ENCODE assay signal across 12 cellular contexts in the genomic region with DNA sequence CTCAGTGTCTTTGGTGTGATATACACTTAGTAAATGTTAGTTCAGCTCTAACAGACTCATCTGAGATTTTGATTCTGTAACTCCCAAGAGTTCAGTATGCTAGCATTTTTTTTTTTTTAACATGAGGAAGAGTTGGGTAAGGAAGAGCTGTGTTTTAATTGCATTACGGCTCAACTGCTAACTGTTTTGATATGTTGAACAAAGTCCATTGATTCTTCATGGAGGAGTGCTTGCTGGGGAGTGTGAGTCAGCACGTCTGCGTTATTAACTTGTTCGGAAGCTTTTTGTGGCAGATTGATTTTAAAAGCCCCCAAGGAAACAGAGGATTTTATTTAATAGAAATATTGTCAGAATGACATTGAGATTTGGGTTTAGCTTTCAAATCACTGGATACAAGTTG. TPM values are rescaled to one million over a fixed set of nuclear protein-coding genes. Genes with fewer than 3 reads are reported as not detected.
DNase-seq lines count a peak whose midpoint lies in the region; ATAC-seq and TF ChIP-seq lines count a peak whose summit lies in the region.
"Had no signal": no experiment of that assay in that cellular context is flagged by ENCODE, and none has a peak within 500 bp of the region (broad histone marks: within the 10 kb centered on the region; RNA-seq: fewer than 3 reads in every experiment).

No MANE protein-coding gene starts in this region.

- peak overlapping the region; percentile 86 for H3K27ac Mint-ChIP-seq in MCF 10A (ENCODE audit: low read depth, unreplicated experiment)

- no peak for TF ChIP-seq CTCF in MCF 10A (IDR thresholded peaks at IDR 0.05; ENCODE audit: unreplicated experiment)
- no peak for TF ChIP-seq CTCF in psoas muscle (IDR thresholded peaks at IDR 0.05)

- peaks cover 35% of the 10 kb centered on the region for H3K4me1 Mint-ChIP-seq in MCF 10A (ENCODE audit: insufficient read depth, unreplicated experiment)

- H3K27ac ChIP-seq in BLaER1 treated with 17β-estradiol and CSF1 and Interleukin-3, amounts not matched to agents 10 nM and 100 nM, result peak overlapping the region in 6 of 11 experiments; percentile 26 to 62 (median 41); a peak in 5 of 22 replicates
- H3K27ac ChIP-seq in muscle layer of duodenum (ENCODE audit: low read length), result peak overlapping the region; percentile 56
- H3K27ac ChIP-seq in psoas muscle, result no peak overlapping the region
- H3K27ac ChIP-seq: testis had no signal

- DNase-seq in HT-29 (ENCODE audit: low spot score) (peak; percentile 66), MCF 10A (ENCODE audit: unreplicated experiment) (peak; percentile 34), dermis blood vessel endothelial cell (no peak), glomerular visceral epithelial cell (ENCODE audit: extremely low spot score) (no peak), psoas muscle (no peak)
- DNase-seq: DMS 273 treated with DMSO at 0.1 percent for 48 hours, NCI-H526, testis had no signal

- peaks cover 0 to 12% (median 0%) of the 10 kb centered on the region in 11 experiments; a peak in 2 of 22 replicates for H4K20me1 ChIP-seq in BLaER1 treated with 17β-estradiol and CSF1 and Interleukin-3, amounts not matched to agents 10 nM and 100 nM

- H3K36me3 ChIP-seq in BLaER1 treated with 17β-estradiol and CSF1 and Interleukin-3, amounts not matched to agents 10 nM and 100 nM, result peaks cover 0 to 21% (median 0%) of the 10 kb centered on the region in 11 experiments; a peak in 7 of 22 replicates
- H3K36me3 ChIP-seq in muscle layer of duodenum (ENCODE audit: control insufficient read depth in 1 of 2, insufficient read depth in 2 of 2, low read length in 2 of 2) (no peaks in the 10 kb centered on the region), psoas muscle (ENCODE audit: insufficient read depth in 1 of 2, low read depth in 1 of 2) (peaks cover 0 to 2% of the 10 kb centered on the region in 2 donors)

- H3K4me1 ChIP-seq in BLaER1 treated with 17β-estradiol and CSF1 and Interleukin-3, amounts not matched to agents 10 nM and 100 nM, result peaks cover 39 to 51% (median 45%) of the 10 kb centered on the region in 10 experiments
- peaks cover 0 to 3% of the 10 kb centered on the region in 2 donors for H3K4me1 ChIP-seq in muscle layer of duodenum (ENCODE audit: control insufficient read depth in 1 of 2, insufficient read depth in 2 of 2, low read length in 2 of 2)
- H3K4me1 ChIP-seq in psoas muscle, result no peaks in the 10 kb centered on the region
- H3K4me1 ChIP-seq: testis had no signal

- WGBS in psoas muscle, 3 donors, result 57 to 87% (median 73%) methylated on average over 4 of the region's 4 CpGs

- no peaks in the 10 kb centered on the region for H3K27me3 ChIP-seq in BLaER1 treated with 17β-estradiol and CSF1 and Interleukin-3, amounts not matched to agents 10 nM and 100 nM
- H3K27me3 ChIP-seq in muscle layer of duodenum (ENCODE audit: low read depth, low read length) (no peaks in the 10 kb centered on the region), psoas muscle (ENCODE audit: insufficient read depth in 3 of 3, low read length in 2 of 3) (no peaks in the 10 kb centered on the region)
- H3K27me3 ChIP-seq: testis had no signal

- H3K4me3 Mint-ChIP-seq in MCF 10A (ENCODE audit: unreplicated experiment), result no peak overlapping the region

- CTCF ChIA-PET in MCF 10A (lab: Yijun Ruan, JAX), result interaction anchor here (0.6 to 2.2 kb wide), 6 partner anchors 9 to 134 kb away, joined by 3 to 10 read pairs (median 4); no protein-coding TSS in a partner anchor

- BruUV-seq in MCF 10A (replicated peaks; lab: Mats Ljungman, UMichigan), result no TSS peak

- POLR2A ChIA-PET in MCF 10A (lab: Yijun Ruan, JAX), result interaction anchor here (0.5 to 3.7 kb wide), 12 partner anchors 9 to 296 kb away, joined by 3 to 32 read pairs (median 4); a partner anchor contains a TSS

- H3K4me2 ChIP-seq in BLaER1 treated with 17β-estradiol and CSF1 and Interleukin-3, amounts not matched to agents 10 nM and 100 nM, result peak overlapping the region in 4 of 11 experiments; percentile 59 to 74 (median 64); a peak in 7 of 22 replicates

- no peaks in the 10 kb centered on the region for H3K9me3 Mint-ChIP-seq in MCF 10A (ENCODE audit: unreplicated experiment)

- intact Hi-C loops in MCF 10A (cut with micrococcal nuclease), result loop anchor here (1.0 kb wide), 1 partner anchor 8 kb away; no protein-coding TSS in a partner anchor
- intact Hi-C loops in psoas muscle (cut with DNase I), result no loop called here

- no peak overlapping the region for H3K4me3 ChIP-seq in BLaER1 treated with 17β-estradiol and CSF1 and Interleukin-3, amounts not matched to agents 10 nM and 100 nM
- H3K4me3 ChIP-seq in muscle layer of duodenum (ENCODE audit: low read depth in 1 of 2, low read length in 2 of 2) (no peak overlapping the region), psoas muscle (no peak overlapping the region)
- H3K4me3 ChIP-seq: GM12878, testis had no signal

- H3K36me3 Mint-ChIP-seq in MCF 10A (ENCODE audit: insufficient read depth, unreplicated experiment), result peaks cover 6% of the 10 kb centered on the region

- H3K9me3 ChIP-seq in BLaER1 treated with 17β-estradiol and CSF1 and Interleukin-3, amounts not matched to agents 10 nM and 100 nM (replicated peaks in 1 of 11), result peaks cover 0 to 6% (median 0%) of the 10 kb centered on the region in 11 experiments; a peak in 1 of 22 replicates
- H3K9me3 ChIP-seq in muscle layer of duodenum (ENCODE audit: control insufficient read depth in 1 of 2, low read length in 2 of 2), result no peaks in the 10 kb centered on the region
- no peaks in the 10 kb centered on the region for H3K9me3 ChIP-seq in psoas muscle
- H3K9me3 ChIP-seq: testis had no signal

- no peak overlapping the region for H3K9ac ChIP-seq in BLaER1 treated with 17β-estradiol and CSF1 and Interleukin-3, amounts not matched to agents 10 nM and 100 nM

- ATAC-seq in psoas muscle (no peak), GM19324 (IDR thresholded peaks at IDR 0.05; ENCODE audit: low FRiP score, unreplicated experiment) (no peak)

- H3K27me3 Mint-ChIP-seq in MCF 10A (ENCODE audit: insufficient read depth, unreplicated experiment), result no peaks in the 10 kb centered on the region

RNA-seq across cellular contexts. Expression of a gene that starts 45.8 kb away (rescaled TPM):
- total RNA-seq in HT-29 (2014; rRNA removed; shearing (Covaris generic)), result 40.6 and 42.1 TPM in 2 replicates
- total RNA-seq in MCF 10A (2022) (28.3 and 40.1 TPM in 2 replicates), dermis blood vessel endothelial cell (28.6 and 32.0 TPM in 2 replicates), psoas muscle (10 to 100 TPM in 1 of 4 donors, 1 to 10 TPM in 3; 6.5 to 12.3 (median 7.6) TPM)
- polyA plus RNA-seq in psoas muscle, result 10 to 100 TPM in 1 of 3 donors, 1 to 10 TPM in 2; 4.4 to 54.7 (median 4.5) TPM

RNA-seq across cellular contexts. Expression of a gene that starts 56.5 kb away (rescaled TPM):
- 30.3 and 35.9 TPM in 2 replicates for total RNA-seq in HT-29 (2014; rRNA removed; shearing (Covaris generic))
- total RNA-seq in MCF 10A (2022) (93.1 and 107 TPM in 2 replicates), dermis blood vessel endothelial cell (22.8 and 48.4 TPM in 2 replicates), psoas muscle (100 to 1,000 TPM in 3 of 4 donors, 10 to 100 TPM in 1; 66.6 to 161 (median 111) TPM)
- polyA plus RNA-seq in psoas muscle, result 100 to 1,000 TPM in 2 of 3 donors, 10 to 100 TPM in 1; 78.7 to 281 (median 158) TPM

Comparison
In these comparisons a context has a peak if more than half of its experiments do, and no peak if none do; other contexts are left out.
1. DNase-seq: peak in HT-29 (single experiment) and MCF 10A (single experiment); none in dermis blood vessel endothelial cell (single experiment), glomerular visceral epithelial cell (single experiment) and psoas muscle (0 of 2).